In the genomic region with DNA sequence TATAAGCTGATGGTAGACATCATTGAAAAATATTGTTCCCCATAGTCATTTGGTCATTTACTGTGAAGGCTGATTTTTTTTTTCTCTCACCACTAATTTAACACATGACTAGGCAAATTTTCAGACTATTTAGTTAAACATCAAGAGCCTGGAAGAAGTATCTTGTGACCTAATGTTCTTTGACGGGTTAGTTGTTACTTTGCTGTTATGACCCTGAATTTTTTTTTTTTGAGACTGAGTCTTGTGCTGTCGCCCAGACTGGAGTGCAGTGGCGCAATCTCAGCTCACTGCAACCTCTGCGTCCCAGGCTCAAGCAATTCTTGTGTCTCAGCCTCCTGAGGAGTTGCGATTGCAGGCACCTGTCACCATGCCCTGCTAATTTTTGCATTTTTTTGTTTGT, we compare ENCODE assay signal across 18 cellular contexts.
DNase-seq lines count a peak whose midpoint lies in the region; ATAC-seq, FAIRE-seq and TF ChIP-seq lines count a peak whose summit lies in the region.
"Had no signal": no experiment of that assay in that cellular context is flagged by ENCODE, and none has a peak within 500 bp of the region (broad histone marks: within the 10 kb centered on the region; RNA-seq: fewer than 3 reads in every experiment).

No MANE protein-coding gene starts in this region.

- 97% methylated on average over 5 of the region's 5 CpGs for WGBS in A549 (ENCODE audit: missing lambda C conversion rate)
- WGBS in K562 (ENCODE audit: insufficient coverage, low coverage, missing lambda C conversion rate): 88% methylated on average over 5 of the region's 5 CpGs

- in situ Hi-C loops in K562 (cut with MboI): no loop called here

- no peak for TF ChIP-seq EP300 in A549 (IDR thresholded peaks at IDR 0.05)
- TF ChIP-seq EP300 in K562 (IDR thresholded peaks at IDR 0.05; ENCODE audit: low read length): no peak

- CTCF ChIA-PET in A549 (lab: Yijun Ruan, JAX) (no interaction called here), K562 (lab: Yijun Ruan, JAX; ENCODE audit: low intra/inter-chr PET ratio) (no interaction called here)

- POLR2A ChIA-PET in A549 (lab: Yijun Ruan, JAX): no interaction called here
- POLR2A ChIA-PET in K562 (lab: Yijun Ruan, JAX): interaction anchor here (1.3 kb wide), 1 partner anchor 31 kb away, joined by 4 read pairs; no protein-coding TSS in a partner anchor

- H3K4me3 ChIP-seq in A549: no peak overlapping the region
- no peak overlapping the region for H3K4me3 ChIP-seq in K562
- no peak overlapping the region for H3K4me3 ChIP-seq in kidney (ENCODE audit: low read length in 2 of 2)
- H3K4me3 ChIP-seq in retinal pigment epithelial cell (ENCODE audit: low read length): no peak overlapping the region

- H3K9me3 ChIP-seq in A549 (no peaks in the 10 kb centered on the region), K562 (replicated peaks; ENCODE audit: control insufficient read depth, insufficient read depth, low read depth, low read length) (no peaks in the 10 kb centered on the region), kidney (ENCODE audit: control insufficient read depth in 1 of 2, low read length in 2 of 2) (no peaks in the 10 kb centered on the region)
- H3K9me3 ChIP-seq: BE2C had no signal

- no peak overlapping the region for H3K4me2 ChIP-seq in A549
- no peak overlapping the region for H3K4me2 ChIP-seq in K562 (ENCODE audit: insufficient read depth, low read length)

- BruUV-seq in K562 (replicated peaks; lab: Mats Ljungman, UMichigan): no TSS peak

- H3K9ac ChIP-seq in K562 (ENCODE audit: insufficient read depth in 1 of 2, low read depth in 2 of 2, low read length in 2 of 2): no peak overlapping the region
- no peak overlapping the region for H3K9ac ChIP-seq in kidney (ENCODE audit: low read length in 2 of 2)

- no peak for ATAC-seq in A549
- no peak for ATAC-seq in K562

- H2AFZ ChIP-seq in K562 (ENCODE audit: low read depth, low read length): no peak overlapping the region

- intact Hi-C loops in K562 (cut with micrococcal nuclease): no loop called here
- intact Hi-C loops in kidney (cut with DNase I): no loop called here

- TF ChIP-seq CTCF in A549 (IDR thresholded peaks at IDR 0.05) (no peak), K562 (IDR thresholded peaks at IDR 0.05 in 2 of 3, conservative IDR thresholded peaks at IDR 0.05 in 1 of 3; ENCODE audit: insufficient read depth in 2 of 3, low read depth in 1 of 3, low read length in 3 of 3) (no peak), kidney (IDR thresholded peaks at IDR 0.05; ENCODE audit: borderline replicate concordance, extremely low read depth, insufficient read depth) (no peak), retinal pigment epithelial cell (conservative IDR thresholded peaks at IDR 0.05; ENCODE audit: low read depth, low read length) (no peak)

- FAIRE-seq in A549 (lab: Jason Lieb, UNC) (no peak), K562 (lab: Jason Lieb, UNC) (no peak), kidney (lab: Jason Lieb, UNC) (peak; percentile 17)
- FAIRE-seq: D721Med, GM12891 had no signal

- TF ChIP-seq RAD21 in A549 (conservative IDR thresholded peaks at IDR 0.05 in 1 of 2, IDR thresholded peaks at IDR 0.05 in 1 of 2): no peak
- no peak for TF ChIP-seq RAD21 in K562 (CRISPR knock-in tag; conservative IDR thresholded peaks at IDR 0.05 in 1 of 2, IDR thresholded peaks at IDR 0.05 in 1 of 2)

- TF ChIP-seq POLR2A in A549 (IDR thresholded peaks at IDR 0.05; ENCODE audit: low read length): no peak
- no peak for TF ChIP-seq POLR2A in K562 (conservative IDR thresholded peaks at IDR 0.05)

- no peaks in the 10 kb centered on the region for H4K20me1 ChIP-seq in K562 (replicated peaks; ENCODE audit: control insufficient read depth, insufficient read depth, low read length)

- H3K27me3 ChIP-seq in K562 (ENCODE audit: control insufficient read depth in 2 of 2, insufficient read depth in 2 of 2, low read length in 2 of 2): no peaks in the 10 kb centered on the region
- H3K27me3 ChIP-seq: BE2C had no signal

- H3K36me3 ChIP-seq in K562 (ENCODE audit: control insufficient read depth, insufficient read depth, low read length) (peaks cover 70% of the 10 kb centered on the region), kidney (ENCODE audit: control insufficient read depth in 1 of 2, insufficient read depth in 2 of 2, low read length in 2 of 2) (no peaks in the 10 kb centered on the region)

- H3K4me1 ChIP-seq in A549 (no peaks in the 10 kb centered on the region), K562 (replicated peaks in 1 of 2; ENCODE audit: control insufficient read depth in 2 of 2, insufficient read depth in 2 of 2, low read length in 2 of 2) (no peaks in the 10 kb centered on the region), kidney (ENCODE audit: control insufficient read depth in 1 of 2, insufficient read depth in 1 of 2, low read depth in 1 of 2, low read length in 2 of 2) (no peaks in the 10 kb centered on the region)
- H3K4me1 ChIP-seq: BE2C had no signal

- DNase-seq in A549 (ENCODE audit: low read depth in 1 of 2, low spot score in 1 of 2) (no peak), K562 (ENCODE audit: extremely low read depth in 1 of 4, low spot score in 3 of 4) (no peak), kidney (no peak), retinal pigment epithelial cell (ENCODE audit: low read depth) (peak; percentile 65), NCI-H2107 (lab: John Stamatoyannopoulos, UW) (no peak)
- DNase-seq in activated T-cell treated with anti-CD3 and anti-CD28 coated beads, Interleukin-2, amount 50 U/mL, for 48 hours: no peak
- no peak for DNase-seq in activated CD8-positive, alpha-beta memory T cell treated with anti-CD3 and anti-CD28 coated beads, Interleukin-2, amount 50 U/mL, for 4 hours
- DNase-seq: 8988T; BE2C; CD4-positive, alpha-beta memory T cell; DMS153; DMS79 treated with DMSO at 0.1 percent for 48 hours; EL; HCEC 1CT; HFFc6 had no signal

- 0 out of 3 replicates have a peak, but pooled peaks cover 2% of the 10 kb centered on the region for H3K79me2 ChIP-seq in K562 (ENCODE audit: control insufficient read depth, insufficient read depth, low read length)

- H3K27ac ChIP-seq in A549 (no peak overlapping the region), K562 (ENCODE audit: extremely low read depth, low read depth, low read length) (no peak overlapping the region), kidney (ENCODE audit: low read depth in 2 of 2, low read length in 2 of 2) (no peak overlapping the region)
- H3K27ac ChIP-seq: C4-2B had no signal

- H3K9me1 ChIP-seq in K562 (ENCODE audit: control insufficient read depth, insufficient read depth, low read length): no peaks in the 10 kb centered on the region

TF ChIP-seq in A549, 52 proteins besides CTCF, POLR2A, EP300 and RAD21:
- TF ChIP-seq KDM5A (IDR thresholded peaks at IDR 0.05) (no peak), MAFK (IDR thresholded peaks at IDR 0.05; ENCODE audit: partially characterized antibody) (peak; percentile 21)
TF ChIP-seq in A549: peak in this region for 1.

TF ChIP-seq in K562, 482 proteins besides CTCF, POLR2A, EP300 and RAD21:
- TF ChIP-seq KLF1 (tag; IDR thresholded peaks at IDR 0.05): no peak
- TF ChIP-seq MAFG (tag; conservative IDR thresholded peaks at IDR 0.05): peak; percentile 47
- TF ChIP-seq ZNF316 (IDR thresholded peaks at IDR 0.05): peak; percentile 60
TF ChIP-seq in K562: peak in this region for 2.

Comparison
In these comparisons a context has a peak if more than half of its experiments do, and no peak if none do; other contexts are left out.
1. Of the 35 proteins assayed by ChIP-seq in both K562 and A549: peak only in K562: none; only in A549: MAFK; in both: none; in neither: 34.